ENCODE assay signal across 8 cellular contexts in genomic region chr5:127030259-127031146, GRCh38. TPM values are rescaled to one million over a fixed set of nuclear protein-coding genes. Genes with fewer than 3 reads are reported as not detected.
DNase-seq lines count a peak whose midpoint lies in the region; ATAC-seq and TF ChIP-seq lines count a peak whose summit lies in the region.

Gene MARCHF3 (minus strand): TSS chr5:127030558. CDS start chr5:126918171, 112,387 bp downstream.

- peaks cover 30% of the 10 kb centered on the region for H3K27me3 Mint-ChIP-seq in T-helper 1 cell treated with Interleukin-12 subunit alpha and Interleukin-12 subunit beta and Interleukin-4 antibody, amounts not matched to agents 30 μg/mL and 1 μg/mL, for 36 hours (ENCODE audit: low read depth)

- H3K4me3 Mint-ChIP-seq in T-helper 1 cell treated with Interleukin-12 subunit alpha and Interleukin-12 subunit beta and Interleukin-4 antibody, amounts not matched to agents 30 μg/mL and 1 μg/mL, for 36 hours = peak within 1 kb of the TSS; percentile 90

- DNase-seq in NCI-H146 (lab: John Stamatoyannopoulos, UW) (peak; percentile 82), left ventricle myocardium superior (peak; percentile 98), prostate gland (ENCODE audit: low spot score) (peak; percentile 95), ureter (ENCODE audit: low spot score) (peak; percentile 94)

- WGBS in prostate gland = 0% methylated on average over 53 of the region's 97 CpGs

- intact Hi-C loops in left ventricle myocardium superior (cut with micrococcal nuclease) = no loop called here
- intact Hi-C loops in prostate gland (cut with DNase I) = no loop called here

- TF ChIP-seq CTCF in prostate gland (IDR thresholded peaks at IDR 0.05) = peak; percentile 24 to 57 (median 41)

- no peaks in the 10 kb centered on the region for H3K36me3 ChIP-seq in prostate gland

- H3K27ac ChIP-seq in angular gyrus (ENCODE audit: low read depth, low read length) (peak within 1 kb of the TSS; percentile 73), prostate gland (peak within 1 kb of the TSS; percentile 81 to 84)

- H3K27me3 ChIP-seq in prostate gland (replicated peaks; ENCODE audit: insufficient read depth) = no peaks in the 10 kb centered on the region

- no peaks in the 10 kb centered on the region for H3K4me1 ChIP-seq in prostate gland (replicated peaks)

- H3K4me1 Mint-ChIP-seq in T-helper 1 cell treated with Interleukin-12 subunit alpha and Interleukin-12 subunit beta and Interleukin-4 antibody, amounts not matched to agents 30 μg/mL and 1 μg/mL, for 36 hours (ENCODE audit: low read depth) = peaks cover 18% of the 10 kb centered on the region

- no peaks in the 10 kb centered on the region for H3K9me3 ChIP-seq in prostate gland

- ATAC-seq in HG02870 (IDR thresholded peaks at IDR 0.05; ENCODE audit: unreplicated experiment) = peak; percentile 93
- ATAC-seq in left ventricle myocardium superior = peak; percentile 98

- H3K27ac Mint-ChIP-seq in T-helper 1 cell treated with Interleukin-12 subunit alpha and Interleukin-12 subunit beta and Interleukin-4 antibody, amounts not matched to agents 30 μg/mL and 1 μg/mL, for 36 hours = peak within 1 kb of the TSS; percentile 79

- H3K9me3 Mint-ChIP-seq in T-helper 1 cell treated with Interleukin-12 subunit alpha and Interleukin-12 subunit beta and Interleukin-4 antibody, amounts not matched to agents 30 μg/mL and 1 μg/mL, for 36 hours = no peaks in the 10 kb centered on the region

- H3K4me3 ChIP-seq in prostate gland = peak within 1 kb of the TSS; percentile 51 to 64

- peaks cover 2% of the 10 kb centered on the region for H3K36me3 Mint-ChIP-seq in T-helper 1 cell treated with Interleukin-12 subunit alpha and Interleukin-12 subunit beta and Interleukin-4 antibody, amounts not matched to agents 30 μg/mL and 1 μg/mL, for 36 hours (ENCODE audit: low read depth)

- TF ChIP-seq POLR2A in GM15510 (IDR thresholded peaks at IDR 0.05; ENCODE audit: borderline replicate concordance, extremely low read depth, insufficient read length) = peak; percentile 77
- peak; percentile 97 for TF ChIP-seq POLR2A in prostate gland (IDR thresholded peaks at IDR 0.05)

RNA-seq across cellular contexts. Expression of gene MARCHF3, which starts in this region (rescaled TPM):
- total RNA-seq in left ventricle myocardium superior (25.0 TPM), prostate gland (10 to 100 TPM in 1 of 2 donors, 1 to 10 TPM in 1; 1.2 to 21.1 TPM), ureter (7.0 TPM)

Comparison
In these comparisons a context has a peak if more than half of its experiments do, and no peak if none do; other contexts are left out.
1. Peak in every context shown above with its lines: DNase-seq, ATAC-seq, H3K4me3 ChIP-seq and H3K27ac ChIP-seq.